In genomic region chr10:21756707-21757600, GRCh38 we compare ENCODE assay signal across 23 cellular contexts.
DNase-seq lines count a peak whose midpoint lies in the region; ATAC-seq and TF ChIP-seq lines count a peak whose summit lies in the region.
"Had no signal": no experiment of that assay in that cellular context is flagged by ENCODE, and none has a peak within 500 bp of the region (broad histone marks: within the 10 kb centered on the region; RNA-seq: fewer than 3 reads in every experiment).

No MANE protein-coding gene starts in this region.

- peak overlapping the region; percentile 63 for H3K27ac Mint-ChIP-seq in WTC11
- H3K27ac Mint-ChIP-seq in mesothelial cell of epicardium, result peak overlapping the region; percentile 16
- H3K27ac Mint-ChIP-seq: activated CD8-positive, alpha-beta T cell treated with anti-CD3 and anti-CD28 coated beads, Interleukin-2, amount 10 ng/mL, durations not matched to agents 7 days and 5 days; activated naive CD8-positive, alpha-beta T cell treated with anti-CD3 and anti-CD28 coated beads for 36 hours; dendritic cell treated with granulocyte-macrophage colony-stimulating factor and Interleukin-4, amounts not matched to agents 40 ng/mL and 50 ng/mL, for 4 days; T-helper 1 cell treated with Interleukin-12 subunit alpha and Interleukin-12 subunit beta and Interleukin-4 antibody, amounts not matched to agents 30 μg/mL and 1 μg/mL, for 36 hours had no signal

- peak; percentile 50 for ATAC-seq in WTC11
- ATAC-seq in left ventricle myocardium superior, result peak; percentile 69
- no peak for ATAC-seq in GM18498 (IDR thresholded peaks at IDR 0.05; ENCODE audit: unreplicated experiment)
- ATAC-seq: activated CD8-positive, alpha-beta T cell treated with anti-CD3 and anti-CD28 coated beads, Interleukin-2, amount 10 ng/mL, durations not matched to agents 7 days and 5 days; HCT116 had no signal

- DNase-seq in ELF-1 (ENCODE audit: low read depth, low spot score) (peak; percentile 68), WTC11 (ENCODE audit: low spot score) (no peak), left ventricle myocardium superior (peak; percentile 37), mesothelial cell of epicardium (ENCODE audit: low spot score in 2 of 2, unreplicated experiment in 2 of 2) (no peak), putamen (ENCODE audit: low spot score) (no peak)
- no peak for DNase-seq in activated CD4-positive, CD25-positive, alpha-beta regulatory T cell treated with anti-CD3 and anti-CD28 coated beads, Interleukin-2, amount 50 U/mL, for 72 hours
- no peak for DNase-seq in activated CD4-positive, alpha-beta T cell treated with anti-CD3 and anti-CD28 coated beads, Interleukin-2, amount 50 U/mL, for 1 hour
- DNase-seq: activated CD8-positive, alpha-beta T cell treated with anti-CD3 and anti-CD28 coated beads, Interleukin-2, amount 10 ng/mL, durations not matched to agents 7 days and 5 days; activated effector memory CD4-positive, alpha-beta T cell treated with Interleukin-2 at 50 U/mL for 16 hours; activated naive CD8-positive, alpha-beta T cell treated with anti-CD3 and anti-CD28 coated beads for 36 hours; central memory CD4-positive, alpha-beta T cell; DMS153; esophagus squamous epithelium; gastrocnemius medialis; GDM1; Kasumi-1; kidney; NCI-H446 treated with DMSO at 0.1 percent for 48 hours; stimulated activated CD8-positive, alpha-beta memory T cell treated with anti-CD3 and anti-CD28 coated beads, Interleukin-4, amount 100 ng/mL, for 48 hours had no signal

- H3K9me3 Mint-ChIP-seq in WTC11 (no peaks in the 10 kb centered on the region), mesothelial cell of epicardium (no peaks in the 10 kb centered on the region)
- H3K9me3 Mint-ChIP-seq: activated naive CD8-positive, alpha-beta T cell treated with anti-CD3 and anti-CD28 coated beads for 36 hours; dendritic cell treated with granulocyte-macrophage colony-stimulating factor and Interleukin-4, amounts not matched to agents 40 ng/mL and 50 ng/mL, for 4 days; T-helper 1 cell treated with Interleukin-12 subunit alpha and Interleukin-12 subunit beta and Interleukin-4 antibody, amounts not matched to agents 30 μg/mL and 1 μg/mL, for 36 hours had no signal

- intact Hi-C loops in left ventricle myocardium superior (cut with micrococcal nuclease), result no loop called here

- CTCF ChIA-PET in WTC11 (lab: Charles Lee), result interaction anchor here (0.8 to 1.2 kb wide), 5 partner anchors 25 to 261 kb away, joined by 3 to 9 read pairs (median 4); no protein-coding TSS in a partner anchor

- H3K4me1 Mint-ChIP-seq in WTC11, result peaks cover 64% of the 10 kb centered on the region
- H3K4me1 Mint-ChIP-seq in mesothelial cell of epicardium, result peaks cover 42% of the 10 kb centered on the region
- H3K4me1 Mint-ChIP-seq: activated naive CD8-positive, alpha-beta T cell treated with anti-CD3 and anti-CD28 coated beads for 36 hours had no signal

- H3K27me3 Mint-ChIP-seq in WTC11 (ENCODE audit: low read depth) (no peaks in the 10 kb centered on the region), mesothelial cell of epicardium (ENCODE audit: low read depth) (no peaks in the 10 kb centered on the region)
- H3K27me3 Mint-ChIP-seq: activated naive CD8-positive, alpha-beta T cell treated with anti-CD3 and anti-CD28 coated beads for 36 hours; dendritic cell treated with granulocyte-macrophage colony-stimulating factor and Interleukin-4, amounts not matched to agents 40 ng/mL and 50 ng/mL, for 4 days had no signal

- H3K4me3 Mint-ChIP-seq in WTC11, result no peak overlapping the region
- H3K4me3 Mint-ChIP-seq in mesothelial cell of epicardium, result no peak overlapping the region
- H3K4me3 Mint-ChIP-seq: activated CD8-positive, alpha-beta T cell treated with anti-CD3 and anti-CD28 coated beads, Interleukin-2, amount 10 ng/mL, durations not matched to agents 7 days and 5 days; activated naive CD8-positive, alpha-beta T cell treated with anti-CD3 and anti-CD28 coated beads for 36 hours; dendritic cell treated with granulocyte-macrophage colony-stimulating factor and Interleukin-4, amounts not matched to agents 40 ng/mL and 50 ng/mL, for 4 days; T-helper 1 cell treated with Interleukin-12 subunit alpha and Interleukin-12 subunit beta and Interleukin-4 antibody, amounts not matched to agents 30 μg/mL and 1 μg/mL, for 36 hours had no signal

- no peaks in the 10 kb centered on the region for H3K36me3 Mint-ChIP-seq in WTC11
- peaks cover 13% of the 10 kb centered on the region for H3K36me3 Mint-ChIP-seq in mesothelial cell of epicardium

- TF ChIP-seq CTCF in WTC11 (IDR thresholded peaks at IDR 0.05) (no peak), mesothelial cell of epicardium (IDR thresholded peaks at IDR 0.05; ENCODE audit: unreplicated experiment) (no peak)

- POLR2A ChIA-PET in WTC11 (lab: Charles Lee), result no interaction called here

TF ChIP-seq in WTC11, 78 proteins besides CTCF, POLR2A, EP300 and RAD21 (continues in another document):
- TF ChIP-seq SMAD3 (CRISPR knock-in tag; IDR thresholded peaks at IDR 0.05; ENCODE audit: borderline replicate concordance), result no peak
- no peak for TF ChIP-seq PRDM15 (CRISPR knock-in tag; IDR thresholded peaks at IDR 0.05)
- TF ChIP-seq ERG (CRISPR knock-in tag; IDR thresholded peaks at IDR 0.05), result no peak
- no peak for TF ChIP-seq ZNF423 (CRISPR knock-in tag; IDR thresholded peaks at IDR 0.05)
- TF ChIP-seq NR3C1 (CRISPR knock-in tag; conservative IDR thresholded peaks at IDR 0.05; ENCODE audit: low read depth), result no peak
- TF ChIP-seq CBFB (CRISPR knock-in tag; IDR thresholded peaks at IDR 0.05; ENCODE audit: low read depth), result no peak
- TF ChIP-seq IRF1 (CRISPR knock-in tag; IDR thresholded peaks at IDR 0.05), result no peak
- no peak for TF ChIP-seq ZBTB43 (CRISPR knock-in tag; IDR thresholded peaks at IDR 0.05)
- no peak for TF ChIP-seq NFE2L1 (CRISPR knock-in tag; IDR thresholded peaks at IDR 0.05)
- TF ChIP-seq ZNF263 (CRISPR knock-in tag; IDR thresholded peaks at IDR 0.05; ENCODE audit: low read depth), result no peak
- no peak for TF ChIP-seq ZNF138 (CRISPR knock-in tag; conservative IDR thresholded peaks at IDR 0.05)
- no peak for TF ChIP-seq MYBL2 (CRISPR knock-in tag; IDR thresholded peaks at IDR 0.05)
- no peak for TF ChIP-seq IRF2 (CRISPR knock-in tag; IDR thresholded peaks at IDR 0.05; ENCODE audit: borderline replicate concordance, low read depth)
- no peak for TF ChIP-seq HMGA2 (CRISPR knock-in tag; IDR thresholded peaks at IDR 0.05)
- TF ChIP-seq JUN (CRISPR knock-in tag; IDR thresholded peaks at IDR 0.05), result no peak

Comparison
In these comparisons a context has a peak if more than half of its experiments do, and no peak if none do; other contexts are left out.
1. DNase-seq: peak in ELF-1 (single experiment) and left ventricle myocardium superior (single experiment); none in WTC11 (single experiment), mesothelial cell of epicardium (0 of 2), putamen (single experiment), activated CD4-positive, CD25-positive, alpha-beta regulatory T cell treated with anti-CD3 and anti-CD28 coated beads, Interleukin-2, amount 50 U/mL, for 72 hours (single experiment) and activated CD4-positive, alpha-beta T cell treated with anti-CD3 and anti-CD28 coated beads, Interleukin-2, amount 50 U/mL, for 1 hour (single experiment).